In the genomic region with DNA sequence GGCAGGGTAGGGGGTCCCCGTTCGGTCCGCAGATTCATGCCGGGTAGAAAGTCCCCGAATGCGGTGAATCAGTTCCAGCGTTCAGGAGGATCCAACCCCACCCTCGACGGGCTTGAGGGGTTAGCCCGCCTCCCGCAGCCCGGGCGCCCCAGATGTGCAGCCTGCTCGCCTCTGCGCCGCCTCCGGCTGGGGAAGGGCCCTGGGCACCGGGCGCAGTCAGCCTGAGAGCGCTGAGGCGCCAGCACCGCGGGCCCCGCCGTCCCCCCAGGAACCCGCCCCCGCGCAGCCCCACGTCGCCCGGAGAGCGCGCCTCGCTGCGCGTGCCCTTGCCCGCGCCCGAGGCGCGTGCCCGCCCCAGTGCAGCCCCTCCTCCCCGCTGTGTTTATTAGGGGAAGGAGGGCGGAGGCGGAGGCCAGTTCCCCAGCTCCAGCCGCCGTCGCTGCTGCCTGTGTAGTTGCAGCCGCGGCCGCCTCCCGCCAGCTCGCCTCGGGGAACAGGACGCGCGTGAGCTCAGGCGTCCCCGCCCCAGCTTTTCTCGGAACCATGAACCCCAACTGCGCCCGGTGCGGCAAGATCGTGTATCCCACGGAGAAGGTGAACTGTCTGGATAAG, we compare ENCODE assay signal across 8 cellular contexts. TPM values are rescaled to one million over a fixed set of nuclear protein-coding genes. Genes with fewer than 3 reads are reported as not detected.
DNase-seq lines count a peak whose midpoint lies in the region; ATAC-seq and TF ChIP-seq lines count a peak whose summit lies in the region.

A gene with protein sequence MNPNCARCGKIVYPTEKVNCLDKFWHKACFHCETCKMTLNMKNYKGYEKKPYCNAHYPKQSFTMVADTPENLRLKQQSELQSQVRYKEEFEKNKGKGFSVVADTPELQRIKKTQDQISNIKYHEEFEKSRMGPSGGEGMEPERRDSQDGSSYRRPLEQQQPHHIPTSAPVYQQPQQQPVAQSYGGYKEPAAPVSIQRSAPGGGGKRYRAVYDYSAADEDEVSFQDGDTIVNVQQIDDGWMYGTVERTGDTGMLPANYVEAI (plus strand): TSS at position 412 of the 612 bp plus-strand sequence. CDS start 132 bp downstream, at position 544.

- peak; percentile 32 for ATAC-seq in GM18873 (IDR thresholded peaks at IDR 0.05; ENCODE audit: low FRiP score, unreplicated experiment)
- peak; percentile 39 for ATAC-seq in HG03159 (IDR thresholded peaks at IDR 0.05; ENCODE audit: unreplicated experiment)

- peak within 1 kb of the TSS; percentile 97 for H3K27ac ChIP-seq in layer of hippocampus (ENCODE audit: low read depth, low read length)

- no peak for TF ChIP-seq CTCF in AG04449 (IDR thresholded peaks at IDR 0.05; ENCODE audit: insufficient read depth, low read length, missing control alignments)
- no peak for TF ChIP-seq CTCF in choroid plexus epithelial cell (conservative IDR thresholded peaks at IDR 0.05; ENCODE audit: low read depth, low read length)

- H3K4me3 ChIP-seq in AG04449 (ENCODE audit: low read depth, low read length) (peak within 1 kb of the TSS; percentile 99), choroid plexus epithelial cell (ENCODE audit: low read depth, low read length) (peak within 1 kb of the TSS; percentile 97)

- DNase-seq in AG04449 (ENCODE audit: low read depth, low spot score) (no peak), NCI-H460 (ENCODE audit: extremely low read depth, low read depth) (peak; percentile 84), choroid plexus epithelial cell (ENCODE audit: low read depth) (peak; percentile 89)
- DNase-seq in activated CD4-positive, alpha-beta T cell treated with anti-CD3 and anti-CD28 coated beads for 4 hours = peak; percentile 80 to 83
- DNase-seq in stimulated activated CD4-positive, alpha-beta T cell treated with anti-CD3 and anti-CD28 coated beads, Interleukin-1b, Interleukin-23, amount 100 ng/mL, for 4 hours (ENCODE audit: low read depth in 2 of 2) = peak; percentile 71 to 78

- CTCF ChIA-PET in AG04449 (lab: Yijun Ruan, JAX) = interaction anchor here (0.9 to 2.2 kb wide), 4 partner anchors 11 to 283 kb away, joined by 3 to 12 read pairs (median 5); no protein-coding TSS in a partner anchor

- H3K27me3 ChIP-seq in layer of hippocampus (ENCODE audit: control insufficient read depth, insufficient read depth, low read length) = no peaks in the 10 kb centered on the region

- POLR2A ChIA-PET in AG04449 (lab: Yijun Ruan, JAX) = interaction anchor here (0.6 to 5.0 kb wide), 21 partner anchors 11 to 284 kb away, joined by 3 to 57 read pairs (median 6); a partner anchor contains a TSS

RNA-seq across cellular contexts. Expression of the gene that starts here (rescaled TPM):
- 73.7 and 77.6 TPM in 2 replicates for total RNA-seq in NCI-H460 (2014; rRNA removed; shearing (Covaris generic))
- polyA plus RNA-seq in NCI-H460 (2014; cell fraction: nucleus; rRNA removed) = 66.8 and 69.4 TPM in 2 replicates
